In genomic region chrX:373641-374471, GRCh38 we compare ENCODE assay signal across 8 cellular contexts. TPM values are rescaled to one million over a fixed set of nuclear protein-coding genes. Genes with fewer than 3 reads are reported as not detected.
DNase-seq lines count a peak whose midpoint lies in the region; ATAC-seq and TF ChIP-seq lines count a peak whose summit lies in the region.

No MANE protein-coding gene starts in this region.

- no peaks in the 10 kb centered on the region for H3K9me3 ChIP-seq in prostate gland

- H3K4me3 Mint-ChIP-seq in activated CD4-positive, alpha-beta memory T cell treated with anti-CD3 and anti-CD28 coated beads for 36 hours: peak overlapping the region; percentile 61

- CTCF ChIA-PET in activated CD4-positive, alpha-beta memory T cell treated with anti-CD3 and anti-CD28 coated beads for 36 hours (lab: Charles Lee): no interaction called here

- WGBS in prostate gland: 2% methylated on average over 65 of the region's 93 CpGs

- H3K4me1 ChIP-seq in foreskin keratinocyte: peaks cover 5% of the 10 kb centered on the region
- peaks cover 4% of the 10 kb centered on the region for H3K4me1 ChIP-seq in prostate gland (replicated peaks)

- POLR2A ChIA-PET in activated CD4-positive, alpha-beta memory T cell treated with anti-CD3 and anti-CD28 coated beads for 36 hours (lab: Charles Lee): no interaction called here

- H3K27me3 ChIP-seq in GM06990 (replicated peaks; ENCODE audit: control insufficient read depth, insufficient read depth, low read length) (no peaks in the 10 kb centered on the region; the same call in 1 of the 2 replicates), foreskin keratinocyte (peaks cover 39% of the 10 kb centered on the region), prostate gland (replicated peaks; ENCODE audit: insufficient read depth) (no peaks in the 10 kb centered on the region)

- no peaks in the 10 kb centered on the region for H3K36me3 Mint-ChIP-seq in activated CD4-positive, alpha-beta memory T cell treated with anti-CD3 and anti-CD28 coated beads for 36 hours

- H3K4me3 ChIP-seq in GM06990 (replicated peaks; ENCODE audit: low read depth, low read length): no peak overlapping the region
- peak overlapping the region; percentile 29 to 39 for H3K4me3 ChIP-seq in prostate gland

- TF ChIP-seq CTCF in GM06990 (IDR thresholded peaks at IDR 0.05; ENCODE audit: insufficient read depth, low read length, poor library complexity, severe bottlenecking) (no peak), foreskin keratinocyte (conservative IDR thresholded peaks at IDR 0.05) (no peak), prostate gland (IDR thresholded peaks at IDR 0.05) (no peak)

- ATAC-seq in foreskin keratinocyte: peak; percentile 64

- H3K27ac ChIP-seq in foreskin keratinocyte (no peak overlapping the region), prostate gland (no peak overlapping the region), caudate nucleus (ENCODE audit: low read depth, low read length) (no peak overlapping the region)

- DNase-seq in GM06990 (ENCODE audit: extremely low read depth, insufficient read length) (peak; percentile 48), foreskin keratinocyte (peak in 1 of 2 donors; percentile 44), prostate gland (ENCODE audit: low spot score) (peak; percentile 36), HUDEP-2 (lab: John Stamatoyannopoulos, UW; ENCODE audit: unreplicated experiment in 76 of 76) (no peak), NCI-H226 (no peak), C1 segment of cervical spinal cord (lab: John Stamatoyannopoulos, UW) (no peak), caudate nucleus (lab: John Stamatoyannopoulos, UW) (no peak)
- peak; percentile 34 for DNase-seq in activated CD4-positive, alpha-beta memory T cell treated with anti-CD3 and anti-CD28 coated beads for 36 hours

- H3K27me3 Mint-ChIP-seq in activated CD4-positive, alpha-beta memory T cell treated with anti-CD3 and anti-CD28 coated beads for 36 hours: peaks cover 43% of the 10 kb centered on the region

- H3K36me3 ChIP-seq in GM06990 (ENCODE audit: control insufficient read depth, insufficient read depth, low read length): no peaks in the 10 kb centered on the region
- H3K36me3 ChIP-seq in prostate gland: no peaks in the 10 kb centered on the region

- peaks cover 31% of the 10 kb centered on the region for H3K4me1 Mint-ChIP-seq in activated CD4-positive, alpha-beta memory T cell treated with anti-CD3 and anti-CD28 coated beads for 36 hours (ENCODE audit: low read depth)

- no peak overlapping the region for H3K27ac Mint-ChIP-seq in activated CD4-positive, alpha-beta memory T cell treated with anti-CD3 and anti-CD28 coated beads for 36 hours

- H3K9me3 Mint-ChIP-seq in activated CD4-positive, alpha-beta memory T cell treated with anti-CD3 and anti-CD28 coated beads for 36 hours: no peaks in the 10 kb centered on the region

- intact Hi-C loops in activated CD4-positive, alpha-beta memory T cell treated with anti-CD3 and anti-CD28 coated beads for 36 hours (cut with micrococcal nuclease): no loop called here
- intact Hi-C loops in prostate gland (cut with DNase I): no loop called here

- no peak for TF ChIP-seq POLR2A in prostate gland (IDR thresholded peaks at IDR 0.05)

RNA-seq across cellular contexts. Expression of gene PPP2R3B, which starts 12.9 kb away (rescaled TPM):
- 10 to 100 TPM; 31.7 to 32.2 TPM for total RNA-seq in activated CD4-positive, alpha-beta memory T cell treated with anti-CD3 and anti-CD28 coated beads for 36 hours
- total RNA-seq in foreskin keratinocyte (17.1 and 20.7 TPM in 2 replicates), prostate gland (10 to 100 TPM; 20.6 to 73.2 TPM)
- 18.7 and 20.0 TPM in 2 replicates for polyA plus RNA-seq in foreskin keratinocyte

RNA-seq across cellular contexts. Expression of gene GTPBP6, which starts 55.3 kb away (rescaled TPM):
- 10 to 100 TPM; 60.0 to 62.4 TPM for total RNA-seq in activated CD4-positive, alpha-beta memory T cell treated with anti-CD3 and anti-CD28 coated beads for 36 hours
- total RNA-seq in foreskin keratinocyte: 38.7 and 48.4 TPM in 2 replicates
- polyA plus RNA-seq in foreskin keratinocyte: 49.1 and 55.4 TPM in 2 replicates
- total RNA-seq in prostate gland: 10 to 100 TPM; 43.9 to 69.6 TPM

Comparison
In these comparisons a context has a peak if more than half of its experiments do, and no peak if none do; other contexts are left out.
1. DNase-seq: peak in GM06990 (single experiment), activated CD4-positive, alpha-beta memory T cell treated with anti-CD3 and anti-CD28 coated beads for 36 hours (single experiment) and prostate gland (single experiment); none in HUDEP-2 (0 of 76), NCI-H226 (single experiment), C1 segment of cervical spinal cord (0 of 14) and caudate nucleus (0 of 61).